ENCODE assay signal across 3 cellular contexts in the genomic region with DNA sequence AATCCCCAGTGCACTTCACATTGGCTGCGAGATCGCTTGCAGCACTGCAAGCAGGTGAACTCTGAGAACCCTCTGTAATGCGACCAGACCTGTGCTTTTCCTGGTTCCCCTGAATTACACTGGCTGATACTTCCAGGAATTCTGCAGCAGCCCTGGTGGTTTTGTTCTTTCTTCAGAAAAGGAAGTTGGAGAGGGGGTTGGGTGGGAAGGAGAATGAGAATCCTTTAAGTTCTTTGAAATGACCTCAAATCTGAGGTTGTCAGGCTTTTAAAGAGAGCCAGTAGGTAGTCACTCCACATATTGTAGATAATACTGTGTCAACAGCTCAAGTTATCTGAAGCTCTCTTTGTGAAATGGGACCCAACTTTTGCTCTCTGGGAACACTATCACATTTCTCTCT.
TF ChIP-seq lines count a peak whose summit lies in the region.

No MANE protein-coding gene starts in this region.

TF ChIP-seq in GM23338, 12 proteins besides CTCF, POLR2A, EP300 and RAD21 (continued from another document):
- TF ChIP-seq NANOG (IDR thresholded peaks at IDR 0.05; ENCODE audit: borderline replicate concordance) = 0 out of 2 replicates have a peak, but pooled peaks have one; percentile 15
- no peak for TF ChIP-seq EZH2phosphoT487 (IDR thresholded peaks at IDR 0.05; ENCODE audit: unreplicated experiment)
- TF ChIP-seq JUNB (IDR thresholded peaks at IDR 0.05; ENCODE audit: unreplicated experiment) = no peak
- no peak for TF ChIP-seq POLR2AphosphoS5 (IDR thresholded peaks at IDR 0.05; ENCODE audit: low read depth)
- TF ChIP-seq CREB1 (CRISPR knock-in tag; IDR thresholded peaks at IDR 0.05; ENCODE audit: low read depth) = no peak
- no peak for TF ChIP-seq ZNF114 (CRISPR knock-in tag; IDR thresholded peaks at IDR 0.05)

TF ChIP-seq in K562, 482 proteins besides CTCF, POLR2A, EP300 and RAD21 (continued from another document and continues in another):
- TF ChIP-seq, protein P1, sequence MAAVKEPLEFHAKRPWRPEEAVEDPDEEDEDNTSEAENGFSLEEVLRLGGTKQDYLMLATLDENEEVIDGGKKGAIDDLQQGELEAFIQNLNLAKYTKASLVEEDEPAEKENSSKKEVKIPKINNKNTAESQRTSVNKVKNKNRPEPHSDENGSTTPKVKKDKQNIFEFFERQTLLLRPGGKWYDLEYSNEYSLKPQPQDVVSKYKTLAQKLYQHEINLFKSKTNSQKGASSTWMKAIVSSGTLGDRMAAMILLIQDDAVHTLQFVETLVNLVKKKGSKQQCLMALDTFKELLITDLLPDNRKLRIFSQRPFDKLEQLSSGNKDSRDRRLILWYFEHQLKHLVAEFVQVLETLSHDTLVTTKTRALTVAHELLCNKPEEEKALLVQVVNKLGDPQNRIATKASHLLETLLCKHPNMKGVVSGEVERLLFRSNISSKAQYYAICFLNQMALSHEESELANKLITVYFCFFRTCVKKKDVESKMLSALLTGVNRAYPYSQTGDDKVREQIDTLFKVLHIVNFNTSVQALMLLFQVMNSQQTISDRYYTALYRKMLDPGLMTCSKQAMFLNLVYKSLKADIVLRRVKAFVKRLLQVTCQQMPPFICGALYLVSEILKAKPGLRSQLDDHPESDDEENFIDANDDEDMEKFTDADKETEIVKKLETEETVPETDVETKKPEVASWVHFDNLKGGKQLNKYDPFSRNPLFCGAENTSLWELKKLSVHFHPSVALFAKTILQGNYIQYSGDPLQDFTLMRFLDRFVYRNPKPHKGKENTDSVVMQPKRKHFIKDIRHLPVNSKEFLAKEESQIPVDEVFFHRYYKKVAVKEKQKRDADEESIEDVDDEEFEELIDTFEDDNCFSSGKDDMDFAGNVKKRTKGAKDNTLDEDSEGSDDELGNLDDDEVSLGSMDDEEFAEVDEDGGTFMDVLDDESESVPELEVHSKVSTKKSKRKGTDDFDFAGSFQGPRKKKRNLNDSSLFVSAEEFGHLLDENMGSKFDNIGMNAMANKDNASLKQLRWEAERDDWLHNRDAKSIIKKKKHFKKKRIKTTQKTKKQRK (IDR thresholded peaks at IDR 0.05; ENCODE audit: borderline replicate concordance, low read depth, low read length) = no peak
- peak; percentile 74 to 81; a peak in 3 of 4 replicates for TF ChIP-seq FOXA3 (CRISPR knock-in tag; conservative IDR thresholded peaks at IDR 0.05 in 1 of 2, IDR thresholded peaks at IDR 0.05 in 1 of 2)
- TF ChIP-seq RBM39 (optimal IDR thresholded peaks at IDR 0.05; ENCODE audit: low read depth, low read length) = no peak
- no peak for TF ChIP-seq NR3C1 (CRISPR knock-in tag; IDR thresholded peaks at IDR 0.05)
- TF ChIP-seq HMGN3 (IDR thresholded peaks at IDR 0.05; ENCODE audit: borderline replicate concordance, extremely low read depth, insufficient read length, low read depth, low read length) = no peak
- peak; percentile 50; the same call in 1 of the 2 replicates for TF ChIP-seq ZEB2 (IDR thresholded peaks at IDR 0.05)
- TF ChIP-seq ZNF24 (IDR thresholded peaks at IDR 0.05) = no peak
- TF ChIP-seq, protein P2, sequence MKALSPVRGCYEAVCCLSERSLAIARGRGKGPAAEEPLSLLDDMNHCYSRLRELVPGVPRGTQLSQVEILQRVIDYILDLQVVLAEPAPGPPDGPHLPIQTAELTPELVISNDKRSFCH (CRISPR knock-in tag; IDR thresholded peaks at IDR 0.05) = no peak
- TF ChIP-seq, protein P2 (tag; IDR thresholded peaks at IDR 0.05) = no peak
- peak; percentile 56 for TF ChIP-seq MEIS2 (IDR thresholded peaks at IDR 0.05; ENCODE audit: partially characterized antibody)
- no peak for TF ChIP-seq ZZZ3 (IDR thresholded peaks at IDR 0.05)
- TF ChIP-seq, protein P3, sequence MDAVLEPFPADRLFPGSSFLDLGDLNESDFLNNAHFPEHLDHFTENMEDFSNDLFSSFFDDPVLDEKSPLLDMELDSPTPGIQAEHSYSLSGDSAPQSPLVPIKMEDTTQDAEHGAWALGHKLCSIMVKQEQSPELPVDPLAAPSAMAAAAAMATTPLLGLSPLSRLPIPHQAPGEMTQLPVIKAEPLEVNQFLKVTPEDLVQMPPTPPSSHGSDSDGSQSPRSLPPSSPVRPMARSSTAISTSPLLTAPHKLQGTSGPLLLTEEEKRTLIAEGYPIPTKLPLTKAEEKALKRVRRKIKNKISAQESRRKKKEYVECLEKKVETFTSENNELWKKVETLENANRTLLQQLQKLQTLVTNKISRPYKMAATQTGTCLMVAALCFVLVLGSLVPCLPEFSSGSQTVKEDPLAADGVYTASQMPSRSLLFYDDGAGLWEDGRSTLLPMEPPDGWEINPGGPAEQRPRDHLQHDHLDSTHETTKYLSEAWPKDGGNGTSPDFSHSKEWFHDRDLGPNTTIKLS (IDR thresholded peaks at IDR 0.05; ENCODE audit: borderline replicate concordance, low read depth) = no peak
- TF ChIP-seq SMARCE1 (IDR thresholded peaks at IDR 0.05) = peak; percentile 61; the same call in 1 of the 2 replicates
- no peak for TF ChIP-seq BRD4 (IDR thresholded peaks at IDR 0.05)
- TF ChIP-seq POLR2AphosphoS2 (IDR thresholded peaks at IDR 0.05; ENCODE audit: low read length) = no peak
- 0 out of 2 replicates have a peak, but pooled peaks have one; percentile 42 for TF ChIP-seq NCOA1 (IDR thresholded peaks at IDR 0.05; ENCODE audit: low read depth)
- TF ChIP-seq GTF2A2 (tag; IDR thresholded peaks at IDR 0.05) = no peak
- no peak for TF ChIP-seq ZKSCAN3 (CRISPR knock-in tag; IDR thresholded peaks at IDR 0.05)
- TF ChIP-seq, protein P4, sequence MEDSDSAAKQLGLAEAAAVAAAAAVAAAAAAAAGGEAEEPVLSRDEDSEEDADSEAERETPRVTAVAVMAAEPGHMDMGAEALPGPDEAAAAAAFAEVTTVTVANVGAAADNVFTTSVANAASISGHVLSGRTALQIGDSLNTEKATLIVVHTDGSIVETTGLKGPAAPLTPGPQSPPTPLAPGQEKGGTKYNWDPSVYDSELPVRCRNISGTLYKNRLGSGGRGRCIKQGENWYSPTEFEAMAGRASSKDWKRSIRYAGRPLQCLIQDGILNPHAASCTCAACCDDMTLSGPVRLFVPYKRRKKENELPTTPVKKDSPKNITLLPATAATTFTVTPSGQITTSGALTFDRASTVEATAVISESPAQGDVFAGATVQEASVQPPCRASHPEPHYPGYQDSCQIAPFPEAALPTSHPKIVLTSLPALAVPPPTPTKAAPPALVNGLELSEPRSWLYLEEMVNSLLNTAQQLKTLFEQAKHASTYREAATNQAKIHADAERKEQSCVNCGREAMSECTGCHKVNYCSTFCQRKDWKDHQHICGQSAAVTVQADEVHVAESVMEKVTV (CRISPR knock-in tag; IDR thresholded peaks at IDR 0.05) = no peak

TF ChIP-seq in HepG2, 621 proteins besides CTCF, POLR2A, EP300 and RAD21 (continued from another document and continues in another):
- TF ChIP-seq, protein P5, sequence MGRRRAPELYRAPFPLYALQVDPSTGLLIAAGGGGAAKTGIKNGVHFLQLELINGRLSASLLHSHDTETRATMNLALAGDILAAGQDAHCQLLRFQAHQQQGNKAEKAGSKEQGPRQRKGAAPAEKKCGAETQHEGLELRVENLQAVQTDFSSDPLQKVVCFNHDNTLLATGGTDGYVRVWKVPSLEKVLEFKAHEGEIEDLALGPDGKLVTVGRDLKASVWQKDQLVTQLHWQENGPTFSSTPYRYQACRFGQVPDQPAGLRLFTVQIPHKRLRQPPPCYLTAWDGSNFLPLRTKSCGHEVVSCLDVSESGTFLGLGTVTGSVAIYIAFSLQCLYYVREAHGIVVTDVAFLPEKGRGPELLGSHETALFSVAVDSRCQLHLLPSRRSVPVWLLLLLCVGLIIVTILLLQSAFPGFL (CRISPR knock-in tag; IDR thresholded peaks at IDR 0.05) = no peak
- TF ChIP-seq TEAD3 (CRISPR knock-in tag; optimal IDR thresholded peaks at IDR 0.05; ENCODE audit: borderline replicate concordance) (no peak), ZNF3 (CRISPR knock-in tag; IDR thresholded peaks at IDR 0.05) (no peak), MAF1 (CRISPR knock-in tag; IDR thresholded peaks at IDR 0.05; ENCODE audit: borderline replicate concordance) (no peak), ZNF382 (CRISPR knock-in tag; IDR thresholded peaks at IDR 0.05; ENCODE audit: borderline replicate concordance) (no peak), CREM (IDR thresholded peaks at IDR 0.05) (no peak), CREM (CRISPR knock-in tag; IDR thresholded peaks at IDR 0.05) (no peak), ZNF607 (CRISPR knock-in tag; IDR thresholded peaks at IDR 0.05; ENCODE audit: borderline replicate concordance) (no peak), HOXA3 (CRISPR knock-in tag; IDR thresholded peaks at IDR 0.05) (no peak), ZNF674 (CRISPR knock-in tag; IDR thresholded peaks at IDR 0.05; ENCODE audit: low read depth) (no peak), NONO (IDR thresholded peaks at IDR 0.05) (no peak), NONO (CRISPR knock-in tag; conservative IDR thresholded peaks at IDR 0.05) (no peak), CEBPB (IDR thresholded peaks at IDR 0.05; ENCODE audit: borderline replicate concordance, low read depth, low read length) (no peak), TCF7 (IDR thresholded peaks at IDR 0.05; ENCODE audit: low read depth) (no peak), ZNF549 (CRISPR knock-in tag; IDR thresholded peaks at IDR 0.05) (no peak), NFYB (CRISPR knock-in tag; IDR thresholded peaks at IDR 0.05) (no peak), ZNF282 (IDR thresholded peaks at IDR 0.05; ENCODE audit: partially characterized antibody) (no peak), ATAD3A (CRISPR knock-in tag; IDR thresholded peaks at IDR 0.05) (no peak), ZNF33B (CRISPR knock-in tag; IDR thresholded peaks at IDR 0.05) (no peak), ZNF564 (CRISPR knock-in tag; IDR thresholded peaks at IDR 0.05) (no peak), PHF21A (CRISPR knock-in tag; IDR thresholded peaks at IDR 0.05) (no peak)
- TF ChIP-seq, protein P6, sequence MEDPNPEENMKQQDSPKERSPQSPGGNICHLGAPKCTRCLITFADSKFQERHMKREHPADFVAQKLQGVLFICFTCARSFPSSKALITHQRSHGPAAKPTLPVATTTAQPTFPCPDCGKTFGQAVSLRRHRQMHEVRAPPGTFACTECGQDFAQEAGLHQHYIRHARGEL (CRISPR knock-in tag; IDR thresholded peaks at IDR 0.05) = no peak
- TF ChIP-seq, protein P7, sequence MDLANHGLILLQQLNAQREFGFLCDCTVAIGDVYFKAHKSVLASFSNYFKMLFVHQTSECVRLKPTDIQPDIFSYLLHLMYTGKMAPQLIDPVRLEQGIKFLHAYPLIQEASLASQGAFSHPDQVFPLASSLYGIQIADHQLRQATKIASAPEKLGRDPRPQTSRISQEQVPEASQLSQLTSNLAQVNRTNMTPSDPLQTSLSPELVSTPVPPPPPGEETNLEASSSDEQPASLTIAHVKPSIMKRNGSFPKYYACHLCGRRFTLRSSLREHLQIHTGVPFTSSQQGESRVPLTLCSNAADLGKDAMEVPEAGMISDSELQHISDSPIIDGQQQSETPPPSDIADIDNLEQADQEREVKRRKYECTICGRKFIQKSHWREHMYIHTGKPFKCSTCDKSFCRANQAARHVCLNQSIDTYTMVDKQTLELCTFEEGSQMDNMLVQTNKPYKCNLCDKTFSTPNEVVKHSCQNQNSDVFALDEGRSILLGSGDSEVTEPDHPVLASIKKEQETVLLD (CRISPR knock-in tag; IDR thresholded peaks at IDR 0.05; ENCODE audit: low read depth) = no peak
- TF ChIP-seq, protein P1 (IDR thresholded peaks at IDR 0.05; ENCODE audit: low read length) = no peak
- TF ChIP-seq, protein P8, sequence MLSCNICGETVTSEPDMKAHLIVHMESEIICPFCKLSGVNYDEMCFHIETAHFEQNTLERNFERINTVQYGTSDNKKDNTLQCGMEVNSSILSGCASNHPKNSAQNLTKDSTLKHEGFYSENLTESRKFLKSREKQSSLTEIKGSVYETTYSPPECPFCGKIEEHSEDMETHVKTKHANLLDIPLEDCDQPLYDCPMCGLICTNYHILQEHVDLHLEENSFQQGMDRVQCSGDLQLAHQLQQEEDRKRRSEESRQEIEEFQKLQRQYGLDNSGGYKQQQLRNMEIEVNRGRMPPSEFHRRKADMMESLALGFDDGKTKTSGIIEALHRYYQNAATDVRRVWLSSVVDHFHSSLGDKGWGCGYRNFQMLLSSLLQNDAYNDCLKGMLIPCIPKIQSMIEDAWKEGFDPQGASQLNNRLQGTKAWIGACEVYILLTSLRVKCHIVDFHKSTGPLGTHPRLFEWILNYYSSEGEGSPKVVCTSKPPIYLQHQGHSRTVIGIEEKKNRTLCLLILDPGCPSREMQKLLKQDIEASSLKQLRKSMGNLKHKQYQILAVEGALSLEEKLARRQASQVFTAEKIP (CRISPR knock-in tag; IDR thresholded peaks at IDR 0.05; ENCODE audit: borderline replicate concordance) = no peak
- TF ChIP-seq, protein P9, sequence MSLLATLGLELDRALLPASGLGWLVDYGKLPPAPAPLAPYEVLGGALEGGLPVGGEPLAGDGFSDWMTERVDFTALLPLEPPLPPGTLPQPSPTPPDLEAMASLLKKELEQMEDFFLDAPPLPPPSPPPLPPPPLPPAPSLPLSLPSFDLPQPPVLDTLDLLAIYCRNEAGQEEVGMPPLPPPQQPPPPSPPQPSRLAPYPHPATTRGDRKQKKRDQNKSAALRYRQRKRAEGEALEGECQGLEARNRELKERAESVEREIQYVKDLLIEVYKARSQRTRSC (CRISPR knock-in tag; IDR thresholded peaks at IDR 0.05; ENCODE audit: low read depth) = no peak
